In the genomic region with DNA sequence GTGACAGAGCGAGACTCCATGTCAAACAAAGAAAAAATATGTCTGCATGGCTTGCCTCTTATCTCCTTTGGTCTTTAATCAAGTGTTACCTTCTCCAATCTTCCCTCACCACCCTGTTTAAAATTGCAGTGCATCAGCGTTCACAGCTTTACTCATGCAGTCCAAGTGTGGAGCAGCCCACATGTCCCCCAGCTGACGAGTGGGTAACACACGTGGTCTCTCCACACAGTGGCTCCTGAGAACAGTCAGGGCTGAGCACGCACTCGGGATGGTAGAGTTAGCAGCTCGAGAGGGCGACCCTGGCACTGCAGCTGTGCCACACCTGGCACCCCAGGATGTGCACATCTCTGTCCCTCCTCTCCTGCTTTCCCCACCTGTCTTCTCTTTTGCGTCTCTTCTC, we compare ENCODE assay signal across 24 cellular contexts. TPM values are rescaled to one million over a fixed set of nuclear protein-coding genes. Genes with fewer than 3 reads are reported as not detected.
"Had no signal": no experiment of that assay in that cellular context is flagged by ENCODE, and none has a peak within 500 bp of the region (broad histone marks: within the 10 kb centered on the region; RNA-seq: fewer than 3 reads in every experiment).

No MANE protein-coding gene starts in this region.

- DNase-seq: effector CD8-positive, alpha-beta T cell; gastrocnemius medialis; immature natural killer cell; kidney; left cardiac atrium; left ventricle myocardium inferior; lower lobe of right lung; small intestine; stimulated activated CD4-positive, alpha-beta T cell treated with anti-CD3 and anti-CD28 coated beads, Interleukin-12 subunit alpha, Interleukin-12 subunit beta, amount 100 ng/mL, for 4 hours; stimulated activated naive CD4-positive, alpha-beta T cell; stomach; substantia nigra; trophoblast cell had no signal

- H3K9me3 Mint-ChIP-seq: immature natural killer cell, memory B cell, mesothelial cell of epicardium, nephron had no signal

- H3K36me3 Mint-ChIP-seq: immature natural killer cell, memory B cell had no signal

- H3K27ac ChIP-seq: coronary artery, left ventricle myocardium inferior, lower lobe of right lung, right atrium auricular region, stomach had no signal

- H3K27ac Mint-ChIP-seq: immature natural killer cell, memory B cell, mesothelial cell of epicardium, nephron had no signal

- H3K4me1 Mint-ChIP-seq: immature natural killer cell, memory B cell had no signal

- ATAC-seq: esophagus mucosa, gastrocnemius medialis, left cardiac atrium, lower lobe of right lung had no signal

- H3K4me3 Mint-ChIP-seq: immature natural killer cell, memory B cell, mesothelial cell of epicardium, nephron had no signal

RNA-seq across cellular contexts. Expression of a gene that starts 25.9 kb away (rescaled TPM):
- total RNA-seq: chondrocyte, dermis microvascular lymphatic vessel endothelial cell, esophagus mucosa, gastrocnemius medialis, left cardiac atrium, left ventricle myocardium inferior, right atrium auricular region, urinary bladder had no signal

RNA-seq across cellular contexts. Expression of a gene that starts 35.0 kb away (rescaled TPM):
- total RNA-seq: chondrocyte, dermis microvascular lymphatic vessel endothelial cell, esophagus mucosa, gastrocnemius medialis, myocyte, osteocyte, stomach, urinary bladder had no signal
